ENCODE assay signal across 8 cellular contexts in the genomic region with DNA sequence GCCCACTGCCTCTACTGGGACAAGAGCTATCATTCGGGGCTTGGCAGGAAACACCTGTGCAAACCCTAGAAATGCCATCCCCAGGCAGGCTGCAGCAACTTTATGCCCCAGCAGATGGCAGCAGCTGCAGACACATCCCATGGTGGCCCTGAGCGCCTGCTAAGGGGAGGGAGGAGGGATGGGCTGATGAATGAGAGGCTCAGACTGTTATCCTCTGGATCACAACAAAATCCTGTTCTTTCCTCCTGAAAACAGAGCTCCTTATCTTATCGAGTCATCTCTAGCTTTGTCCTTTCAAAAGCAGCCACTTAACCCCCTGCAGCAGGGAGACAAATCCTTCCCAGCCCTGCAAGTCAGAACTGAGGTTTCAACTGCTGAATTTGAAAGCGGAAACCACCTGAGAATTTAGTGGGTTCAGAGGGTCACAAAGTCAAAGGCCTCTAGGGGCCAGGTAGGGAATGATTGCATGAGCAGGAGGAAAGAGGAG.
DNase-seq lines count a peak whose midpoint lies in the region; ATAC-seq and TF ChIP-seq lines count a peak whose summit lies in the region.

No MANE protein-coding gene starts in this region.

- no peak overlapping the region for H3K4me3 ChIP-seq in right atrium auricular region

- peak; percentile 87 for ATAC-seq in HG02610 (IDR thresholded peaks at IDR 0.05; ENCODE audit: unreplicated experiment)
- peak; percentile 93 for ATAC-seq in sciatic nerve

- intact Hi-C loops in sciatic nerve (cut with DNase I) = loop anchor here (10.0 kb wide), 1 partner anchor 949 kb away; no protein-coding TSS in a partner anchor

- no peaks in the 10 kb centered on the region for H3K4me1 ChIP-seq in right atrium auricular region

- DNase-seq in DMS79 treated with DMSO at 0.1 percent for 48 hours (lab: John Stamatoyannopoulos, UW) (peak; percentile 3), DMS79 (lab: John Stamatoyannopoulos, UW) (no peak), MV-4-11 (lab: John Stamatoyannopoulos, UW) (peak; percentile 30), T-helper 2 cell (peak; percentile 29 to 80 (median 58)), amygdala (lab: John Stamatoyannopoulos, UW) (peak in 53 of 56 donors; percentile 8 to 84 (median 58)), right atrium auricular region (ENCODE audit: low spot score) (no peak), sciatic nerve (ENCODE audit: low spot score) (peak; percentile 85)

- no peaks in the 10 kb centered on the region for H3K36me3 ChIP-seq in right atrium auricular region

- no peak overlapping the region for H3K27ac ChIP-seq in right atrium auricular region

- H3K9me3 ChIP-seq in right atrium auricular region = no peaks in the 10 kb centered on the region

- no peaks in the 10 kb centered on the region for H3K27me3 ChIP-seq in right atrium auricular region

- peak; percentile 72 to 90 for TF ChIP-seq CTCF in right atrium auricular region (IDR thresholded peaks at IDR 0.05)

Comparison
In these comparisons a context has a peak if more than half of its experiments do, and no peak if none do; other contexts are left out.
1. DNase-seq: peak in DMS79 treated with DMSO at 0.1 percent for 48 hours (single experiment), MV-4-11 (single experiment), T-helper 2 cell (5 of 5), amygdala (53 of 56) and sciatic nerve (single experiment); none in DMS79 (single experiment) and right atrium auricular region (single experiment).